Comparison of ENCODE assay signal across 9 cellular contexts in the genomic region with DNA sequence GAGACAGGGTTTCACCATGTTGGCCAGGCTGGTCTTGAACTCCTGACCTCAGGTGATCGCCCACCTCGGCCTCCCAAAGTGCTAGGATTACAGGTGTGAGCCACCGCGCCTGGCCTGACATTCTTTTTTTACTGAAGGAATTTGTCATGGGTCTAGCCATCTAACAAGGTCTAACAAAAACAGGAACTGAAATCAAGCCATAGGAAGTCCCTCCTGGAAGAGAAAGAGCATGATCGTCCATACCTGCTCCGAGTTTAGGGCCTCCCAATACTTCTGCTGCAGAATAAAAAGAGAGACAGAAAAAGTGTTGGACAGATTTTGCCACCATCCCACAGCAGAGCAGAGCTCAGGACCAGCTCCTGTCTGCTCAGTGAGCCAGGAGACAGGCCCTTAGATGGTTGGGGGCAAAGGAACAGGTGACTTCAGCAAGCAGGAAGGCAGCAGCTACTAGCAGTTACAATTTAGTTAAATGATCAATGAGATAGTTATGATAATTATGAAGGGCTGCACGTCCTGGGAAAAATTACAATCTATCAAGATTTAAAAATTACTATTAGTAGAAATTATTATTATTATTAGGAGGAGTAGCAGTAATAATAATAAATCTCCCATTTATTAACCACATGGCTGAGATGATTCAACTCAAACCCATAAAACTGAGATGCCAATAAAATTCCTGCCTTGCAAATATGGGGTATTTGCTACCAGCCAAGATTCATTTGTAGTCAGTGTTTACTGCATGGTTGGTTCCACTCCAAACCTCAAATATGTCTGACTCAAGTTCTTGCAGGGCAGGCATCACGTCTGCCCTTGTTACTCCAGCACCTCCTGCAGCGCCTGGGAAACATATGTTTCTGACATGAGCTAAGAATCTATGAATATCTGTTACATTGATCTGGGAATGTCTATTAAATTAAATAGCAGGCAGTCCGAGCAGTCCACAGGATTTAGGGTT. TPM values are rescaled to one million over a fixed set of nuclear protein-coding genes. Genes with fewer than 3 reads are reported as not detected.
A peak's percentile ranks its signal among the peaks of the same experiment; 100 is the strongest.
DNase-seq lines count a peak whose midpoint lies in the region; ATAC-seq, FAIRE-seq and TF ChIP-seq lines count a peak whose summit lies in the region.
"Had no signal": no experiment of that assay in that cellular context is flagged by ENCODE, and none has a peak within 500 bp of the region (broad histone marks: within the 10 kb centered on the region; RNA-seq: fewer than 3 reads in every experiment).

No MANE protein-coding gene starts in this region.

- H3K9me3 ChIP-seq in thoracic aorta, result no peaks in the 10 kb centered on the region

- DNase-seq in NCI-H1694 (lab: John Stamatoyannopoulos, UW) (peak; percentile 10), NCI-H1694 treated with DMSO at 0.1 percent for 48 hours (lab: John Stamatoyannopoulos, UW) (no peak), RCC 7860 (ENCODE audit: low spot score) (peak; percentile 99), fibroblast of mammary gland (ENCODE audit: low read depth) (peak; percentile 100), thoracic aorta (ENCODE audit: low spot score) (no peak), NCI-H82 treated with DMSO at 0.1 percent for 48 hours (lab: John Stamatoyannopoulos, UW; ENCODE audit: unreplicated experiment) (no peak)

- H3K36me3 ChIP-seq in thoracic aorta, result no peaks in the 10 kb centered on the region

- peak; percentile 99 for FAIRE-seq in RCC 7860 (lab: Jason Lieb, UNC)

- TF ChIP-seq CTCF in fibroblast of mammary gland (conservative IDR thresholded peaks at IDR 0.05; ENCODE audit: control insufficient read depth, insufficient read depth, low read depth, low read length), result no peak
- TF ChIP-seq CTCF in thoracic aorta (IDR thresholded peaks at IDR 0.05), result no peak

- no peak overlapping the region for H3K4me3 ChIP-seq in fibroblast of mammary gland (ENCODE audit: control insufficient read depth, low read depth, low read length)
- H3K4me3 ChIP-seq in thoracic aorta, result no peak overlapping the region

- no peak for ATAC-seq in thoracic aorta (ENCODE audit: insufficient number of reproducible peaks, low FRiP score, low read depth)
- no peak for ATAC-seq in HG02798 (IDR thresholded peaks at IDR 0.05; ENCODE audit: poor library complexity, unreplicated experiment)
- no peak for ATAC-seq in HG03432 (IDR thresholded peaks at IDR 0.05; ENCODE audit: unreplicated experiment)

- H3K27me3 ChIP-seq in thoracic aorta (replicated peaks; ENCODE audit: insufficient read depth), result no peaks in the 10 kb centered on the region

- H3K27ac ChIP-seq in thoracic aorta, result peak overlapping the region; percentile 49 to 71
- H3K27ac ChIP-seq: 22Rv1 had no signal

- H3K4me1 ChIP-seq in thoracic aorta (ENCODE audit: control insufficient read depth in 1 of 2, low read depth in 2 of 2), result peaks cover 10 to 32% of the 10 kb centered on the region in 2 donors

RNA-seq across cellular contexts. Expression of a gene that starts 40.1 kb away (rescaled TPM):
- total RNA-seq in thoracic aorta, result 10 to 100 TPM; 11.0 to 11.5 TPM

Comparison
In these comparisons a context has a peak if more than half of its experiments do, and no peak if none do; other contexts are left out.
1. DNase-seq: peak in NCI-H1694 (single experiment), RCC 7860 (single experiment) and fibroblast of mammary gland (single experiment); none in NCI-H1694 treated with DMSO at 0.1 percent for 48 hours (single experiment), thoracic aorta (single experiment) and NCI-H82 treated with DMSO at 0.1 percent for 48 hours (single experiment).